ENCODE assay signal across 10 cellular contexts in genomic region chr4:107035711-107036601, GRCh38.
DNase-seq lines count a peak whose midpoint lies in the region; ATAC-seq and TF ChIP-seq lines count a peak whose summit lies in the region.
"Had no signal": no experiment of that assay in that cellular context is flagged by ENCODE, and none has a peak within 500 bp of the region (broad histone marks: within the 10 kb centered on the region; RNA-seq: fewer than 3 reads in every experiment).

DKK2 (minus strand) TSS chr4:107036313; CDS start chr4:107035591, 722 bp downstream.

- peak within 1 kb of the TSS; percentile 83 for H3K4me3 Mint-ChIP-seq in stimulated activated effector memory CD8-positive, alpha-beta T cell treated with anti-CD3 and anti-CD28 coated beads, Interleukin-12 subunit alpha, Interleukin-12 subunit beta, amount 100 ng/mL, for 72 hours

- no peaks in the 10 kb centered on the region for H3K79me2 ChIP-seq in KMS-11 (ENCODE audit: insufficient read depth, low read depth)

- no peaks in the 10 kb centered on the region for H3K9me3 Mint-ChIP-seq in stimulated activated effector memory CD8-positive, alpha-beta T cell treated with anti-CD3 and anti-CD28 coated beads, Interleukin-12 subunit alpha, Interleukin-12 subunit beta, amount 100 ng/mL, for 72 hours

- H3K27ac Mint-ChIP-seq in stimulated activated effector memory CD8-positive, alpha-beta T cell treated with anti-CD3 and anti-CD28 coated beads, Interleukin-12 subunit alpha, Interleukin-12 subunit beta, amount 100 ng/mL, for 72 hours, result peak within 1 kb of the TSS; percentile 68

- peak within 1 kb of the TSS; percentile 75 for H2AFZ ChIP-seq in KMS-11 (ENCODE audit: low read depth)

- TF ChIP-seq CTCF in KMS-11 (conservative IDR thresholded peaks at IDR 0.05; ENCODE audit: low read depth, low read length) (no peak), astrocyte of the cerebellum (IDR thresholded peaks at IDR 0.05; ENCODE audit: low read depth, low read length, missing control alignments) (no peak)

- no peaks in the 10 kb centered on the region for H4K20me1 ChIP-seq in KMS-11 (ENCODE audit: insufficient read depth)

- peaks cover 30% of the 10 kb centered on the region for H3K4me1 Mint-ChIP-seq in stimulated activated effector memory CD8-positive, alpha-beta T cell treated with anti-CD3 and anti-CD28 coated beads, Interleukin-12 subunit alpha, Interleukin-12 subunit beta, amount 100 ng/mL, for 72 hours

- ATAC-seq in stimulated activated effector memory CD8-positive, alpha-beta T cell treated with anti-CD3 and anti-CD28 coated beads, Interleukin-12 subunit alpha, Interleukin-12 subunit beta, amount 100 ng/mL, for 72 hours, result peak; percentile 58
- no peak for ATAC-seq in HG03354 (IDR thresholded peaks at IDR 0.05; ENCODE audit: poor library complexity, severe bottlenecking, unreplicated experiment)
- ATAC-seq: K562 had no signal

- H3K9ac ChIP-seq in KMS-11, result no peak within 1 kb of the TSS

- no peaks in the 10 kb centered on the region for H3K36me3 Mint-ChIP-seq in stimulated activated effector memory CD8-positive, alpha-beta T cell treated with anti-CD3 and anti-CD28 coated beads, Interleukin-12 subunit alpha, Interleukin-12 subunit beta, amount 100 ng/mL, for 72 hours

- no peaks in the 10 kb centered on the region for H3K27me3 ChIP-seq in KMS-11 (ENCODE audit: insufficient read depth, low read depth)

- H3K36me3 ChIP-seq in KMS-11 (ENCODE audit: insufficient read depth), result no peaks in the 10 kb centered on the region
- H3K36me3 ChIP-seq: neutrophil had no signal

- H3K27ac ChIP-seq in KMS-11, result no peak within 1 kb of the TSS
- H3K27ac ChIP-seq: neutrophil had no signal

- peak within 1 kb of the TSS; percentile 46 for H3K4me2 ChIP-seq in KMS-11

- peak; percentile 66 for DNase-seq in ELR (ENCODE audit: low read depth)
- DNase-seq in astrocyte of the cerebellum (ENCODE audit: low read depth), result no peak
- DNase-seq in iris pigment epithelial cell (ENCODE audit: low read depth), result peak; percentile 61
- no peak for DNase-seq in stimulated activated effector memory CD8-positive, alpha-beta T cell treated with anti-CD3 and anti-CD28 coated beads, Interleukin-12 subunit alpha, Interleukin-12 subunit beta, amount 100 ng/mL, for 72 hours (ENCODE audit: low spot score in 2 of 2)
- DNase-seq in NCI-H2196 treated with DMSO at 0.1 percent for 48 hours (lab: John Stamatoyannopoulos, UW; ENCODE audit: unreplicated experiment), result no peak
- no peak for DNase-seq in HuH-7 (ENCODE audit: low spot score)

- in situ Hi-C loops in astrocyte of the cerebellum (cut with HindIII; ENCODE audit: low sequenced_read_pairs), result no loop called here

- peaks cover 5% of the 10 kb centered on the region for H3K4me1 ChIP-seq in KMS-11 (ENCODE audit: low read depth, poor library complexity, severe bottlenecking)

- H3K4me3 ChIP-seq in KMS-11 (IDR thresholded peaks at IDR 0.05; ENCODE audit: insufficient read depth, low read depth, low read length), result no peak within 1 kb of the TSS
- H3K4me3 ChIP-seq in astrocyte of the cerebellum (ENCODE audit: low read depth, low read length), result peak within 1 kb of the TSS; percentile 56
- H3K4me3 ChIP-seq: K562 had no signal

Comparison
In these comparisons a context has a peak if more than half of its experiments do, and no peak if none do; other contexts are left out.
1. DNase-seq: peak in ELR (single experiment) and iris pigment epithelial cell (single experiment); none in astrocyte of the cerebellum (single experiment), stimulated activated effector memory CD8-positive, alpha-beta T cell treated with anti-CD3 and anti-CD28 coated beads, Interleukin-12 subunit alpha, Interleukin-12 subunit beta, amount 100 ng/mL, for 72 hours (0 of 2), NCI-H2196 treated with DMSO at 0.1 percent for 48 hours (single experiment) and HuH-7 (single experiment).